In the genomic region with DNA sequence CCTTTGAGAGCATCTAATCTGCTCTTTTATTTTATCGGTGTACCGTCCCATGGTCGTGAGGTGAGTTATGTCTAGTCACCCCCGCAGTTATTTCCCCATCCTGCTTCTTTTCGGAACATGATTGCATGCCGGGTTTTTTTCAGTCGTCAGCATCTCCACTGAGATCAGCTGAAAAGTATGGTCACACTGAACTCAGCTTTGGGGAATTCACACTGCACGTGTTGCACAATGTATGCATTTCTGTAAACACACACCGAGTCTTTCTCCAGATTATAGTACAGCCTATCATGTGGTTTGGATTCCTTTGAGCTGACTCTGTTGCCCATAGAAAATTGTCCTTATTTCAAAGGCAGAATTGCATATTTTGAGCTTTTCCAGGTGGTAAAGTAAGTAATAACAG, we compare ENCODE assay signal across 11 cellular contexts. TPM values are rescaled to one million over a fixed set of nuclear protein-coding genes. Genes with fewer than 3 reads are reported as not detected.
A peak's percentile ranks its signal among the peaks of the same experiment; 100 is the strongest.
DNase-seq lines count a peak whose midpoint lies in the region; ATAC-seq and TF ChIP-seq lines count a peak whose summit lies in the region.
"Had no signal": no experiment of that assay in that cellular context is flagged by ENCODE, and none has a peak within 500 bp of the region (broad histone marks: within the 10 kb centered on the region; RNA-seq: fewer than 3 reads in every experiment).

No MANE protein-coding gene starts in this region.

- intact Hi-C loops in activated CD4-positive, alpha-beta T cell treated with anti-CD3 and anti-CD28 coated beads, Interleukin-2, amount 10 ng/mL, durations not matched to agents 24 days and 14 days (cut with micrococcal nuclease), result loop anchor here (1.0 to 10.0 kb wide), 2 partner anchors 35 to 202 kb away; no protein-coding TSS in a partner anchor

- no peaks in the 10 kb centered on the region for H4K20me1 ChIP-seq in osteoblast (ENCODE audit: insufficient read depth, low read length)

- peaks cover 29% of the 10 kb centered on the region for H3K4me1 ChIP-seq in osteoblast (ENCODE audit: insufficient read depth, low read length)

- TF ChIP-seq POLR2A in NB4 (IDR thresholded peaks at IDR 0.05; ENCODE audit: extremely low read depth, insufficient read length), result no peak

- H2AFZ ChIP-seq in osteoblast (ENCODE audit: low read length), result no peak overlapping the region

- H3K4me3 ChIP-seq in NB4 (ENCODE audit: low read depth, low read length) (no peak overlapping the region), osteoblast (ENCODE audit: insufficient read depth, low read length) (peak overlapping the region; percentile 10)

- H3K36me3 ChIP-seq in osteoblast (ENCODE audit: insufficient read depth, low read length), result no peaks in the 10 kb centered on the region

- DNase-seq in EH (ENCODE audit: low read depth) (peak; percentile 96), NB4 (ENCODE audit: low read depth) (peak; percentile 87), dedifferentiated amniotic fluid mesenchymal stem cell (ENCODE audit: extremely low spot score) (peak; percentile 92), osteoblast (ENCODE audit: insufficient read length, low spot score, missing footprints) (peak; percentile 77), NCI-H2029 treated with DMSO at 0.1 percent for 48 hours (lab: John Stamatoyannopoulos, UW) (no peak)
- DNase-seq in activated CD4-positive, alpha-beta T cell treated with anti-CD3 and anti-CD28 coated beads, Interleukin-2, amount 10 ng/mL, durations not matched to agents 24 days and 14 days, result no peak
- DNase-seq: effector CD4-positive, alpha-beta T cell; OCI-M1; stimulated activated CD4-positive, alpha-beta T cell treated with anti-CD3 and anti-CD28 coated beads, Interleukin-4, amount 100 ng/mL, for 4 hours had no signal

- ATAC-seq in HG02970 (IDR thresholded peaks at IDR 0.05; ENCODE audit: low FRiP score, unreplicated experiment) (no peak), GM18517 (IDR thresholded peaks at IDR 0.05; ENCODE audit: unreplicated experiment) (no peak)

- peaks cover 8% of the 10 kb centered on the region for H3K9me3 Mint-ChIP-seq in activated CD4-positive, alpha-beta T cell treated with anti-CD3 and anti-CD28 coated beads, Interleukin-2, amount 10 ng/mL, durations not matched to agents 24 days and 14 days

- H3K27me3 Mint-ChIP-seq in activated CD4-positive, alpha-beta T cell treated with anti-CD3 and anti-CD28 coated beads, Interleukin-2, amount 10 ng/mL, durations not matched to agents 24 days and 14 days, result no peaks in the 10 kb centered on the region

- no peak overlapping the region for H3K4me3 Mint-ChIP-seq in activated CD4-positive, alpha-beta T cell treated with anti-CD3 and anti-CD28 coated beads, Interleukin-2, amount 10 ng/mL, durations not matched to agents 24 days and 14 days

- no peaks in the 10 kb centered on the region for H3K9me3 ChIP-seq in osteoblast (ENCODE audit: low read depth, low read length)

- peak overlapping the region; percentile 66 for H3K4me2 ChIP-seq in osteoblast (ENCODE audit: insufficient read depth, low read length)

- peaks cover 54% of the 10 kb centered on the region for H3K4me1 Mint-ChIP-seq in activated CD4-positive, alpha-beta T cell treated with anti-CD3 and anti-CD28 coated beads, Interleukin-2, amount 10 ng/mL, durations not matched to agents 24 days and 14 days

- H3K79me2 ChIP-seq in osteoblast (ENCODE audit: insufficient read depth, low read length), result no peaks in the 10 kb centered on the region

- H3K36me3 Mint-ChIP-seq in activated CD4-positive, alpha-beta T cell treated with anti-CD3 and anti-CD28 coated beads, Interleukin-2, amount 10 ng/mL, durations not matched to agents 24 days and 14 days (ENCODE audit: low read depth), result peaks cover 45% of the 10 kb centered on the region

- H3K27ac ChIP-seq in osteoblast (ENCODE audit: low read depth, low read length), result peak overlapping the region; percentile 59

- no peak for TF ChIP-seq CTCF in NB4 (IDR thresholded peaks at IDR 0.05; ENCODE audit: low read depth, low read length)
- no peak for TF ChIP-seq CTCF in osteoblast (IDR thresholded peaks at IDR 0.05; ENCODE audit: extremely low read depth, low read depth, low read length)

- H3K27ac Mint-ChIP-seq in activated CD4-positive, alpha-beta T cell treated with anti-CD3 and anti-CD28 coated beads, Interleukin-2, amount 10 ng/mL, durations not matched to agents 24 days and 14 days, result no peak overlapping the region

- peaks cover 16% of the 10 kb centered on the region for H3K27me3 ChIP-seq in osteoblast (ENCODE audit: insufficient read depth, low read length)

RNA-seq across cellular contexts. Expression of a gene that starts 24.6 kb away (rescaled TPM):
- total RNA-seq in osteoblast, result 3.3 and 3.8 TPM in 2 replicates
- 15.0 and 16.0 TPM in 2 replicates for total RNA-seq in activated CD4-positive, alpha-beta T cell treated with anti-CD3 and anti-CD28 coated beads, Interleukin-2, amount 10 ng/mL, durations not matched to agents 24 days and 14 days

Comparison
In these comparisons a context has a peak if more than half of its experiments do, and no peak if none do; other contexts are left out.
1. DNase-seq: peak in EH (single experiment), NB4 (single experiment), dedifferentiated amniotic fluid mesenchymal stem cell (single experiment) and osteoblast (single experiment); none in NCI-H2029 treated with DMSO at 0.1 percent for 48 hours (single experiment) and activated CD4-positive, alpha-beta T cell treated with anti-CD3 and anti-CD28 coated beads, Interleukin-2, amount 10 ng/mL, durations not matched to agents 24 days and 14 days (single experiment).